Comparison of ENCODE assay signal across 11 cellular contexts in the genomic region with DNA sequence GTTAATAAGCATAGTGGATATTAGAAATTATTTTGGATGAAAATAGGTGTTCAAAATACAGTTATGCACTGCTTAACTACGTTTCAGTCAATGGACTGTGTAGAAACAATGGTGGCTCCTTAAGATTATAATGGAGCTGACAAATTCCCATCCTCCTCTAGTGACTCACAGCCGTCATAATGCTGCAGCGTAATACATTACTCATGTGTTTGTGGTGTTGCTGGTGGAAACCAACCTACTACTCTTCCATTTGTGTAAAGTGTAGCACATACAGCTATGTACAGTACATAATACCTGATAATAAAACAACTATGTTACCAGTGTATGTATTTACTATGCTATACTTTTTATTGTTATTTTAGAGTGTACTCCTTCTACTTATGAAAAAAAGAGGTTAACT.
DNase-seq lines count a peak whose midpoint lies in the region; ATAC-seq and TF ChIP-seq lines count a peak whose summit lies in the region.
"Had no signal": no experiment of that assay in that cellular context is flagged by ENCODE, and none has a peak within 500 bp of the region (broad histone marks: within the 10 kb centered on the region; RNA-seq: fewer than 3 reads in every experiment).

No MANE protein-coding gene starts in this region.

- H3K4me3 ChIP-seq in dorsolateral prefrontal cortex (no peak overlapping the region), coronary artery (no peak overlapping the region), suprapubic skin (no peak overlapping the region)

- H3K27ac Mint-ChIP-seq in activated T-helper 17 cell treated with anti-CD3 and anti-CD28 coated beads, Interleukin-2, amount 50 U/mL, for 72 hours: peak overlapping the region; percentile 77

- no peak for TF ChIP-seq POLR2A in suprapubic skin (IDR thresholded peaks at IDR 0.05)

- H3K4me3 Mint-ChIP-seq in activated T-helper 17 cell treated with anti-CD3 and anti-CD28 coated beads, Interleukin-2, amount 50 U/mL, for 72 hours: no peak overlapping the region
- H3K4me3 Mint-ChIP-seq: stimulated activated memory B cell treated with anti-CD40 and anti-IgM and Interleukin-4, amounts not matched to agents 10 μg/mL and 1 μg/mL and 100 μg/mL, for 72 hours had no signal

- no peaks in the 10 kb centered on the region for H3K4me1 ChIP-seq in suprapubic skin

- 66% methylated on average over 3 of the region's 3 CpGs for whole genome bisulfite sequencing in suprapubic skin

- intact Hi-C loops in dorsolateral prefrontal cortex (cut with DNase I): loop anchor here (5.0 to 10.0 kb wide), 2 partner anchors 107 to 214 kb away; a partner anchor contains a TSS

- H3K36me3 Mint-ChIP-seq in activated T-helper 17 cell treated with anti-CD3 and anti-CD28 coated beads, Interleukin-2, amount 50 U/mL, for 72 hours (ENCODE audit: low read depth): no peaks in the 10 kb centered on the region

- H3K27ac ChIP-seq in dorsolateral prefrontal cortex (no peak overlapping the region), coronary artery (no peak overlapping the region), suprapubic skin (no peak overlapping the region)

- H3K27me3 Mint-ChIP-seq in activated T-helper 17 cell treated with anti-CD3 and anti-CD28 coated beads, Interleukin-2, amount 50 U/mL, for 72 hours: peaks cover 6% of the 10 kb centered on the region
- H3K27me3 Mint-ChIP-seq: stimulated activated memory B cell treated with anti-CD40 and anti-IgM and Interleukin-4, amounts not matched to agents 10 μg/mL and 1 μg/mL and 100 μg/mL, for 72 hours had no signal

- peak; percentile 94 for ATAC-seq in activated T-helper 17 cell treated with anti-CD3 and anti-CD28 coated beads, Interleukin-2, amount 50 U/mL, for 72 hours (replicated peaks)
- ATAC-seq: stimulated activated memory B cell treated with anti-CD40 and anti-IgM and Interleukin-4, amounts not matched to agents 10 μg/mL and 1 μg/mL and 100 μg/mL, for 72 hours had no signal

- DNase-seq in AG08396 (ENCODE audit: low spot score): peak; percentile 68
- peak; percentile 94 for DNase-seq in HCEC 1CT
- DNase-seq in iris pigment epithelial cell (ENCODE audit: low read depth): peak; percentile 98
- no peak for DNase-seq in GM20000 (ENCODE audit: low spot score)
- no peak for DNase-seq in dorsolateral prefrontal cortex
- no peak for DNase-seq in coronary artery (ENCODE audit: low spot score)
- no peak for DNase-seq in suprapubic skin (ENCODE audit: low spot score in 2 of 2)
- DNase-seq: activated CD4-positive, alpha-beta T cell treated with anti-CD3 and anti-CD28 coated beads, Interleukin-2, amount 50 U/mL, for 48 hours; NCI-H1092 treated with DMSO at 0.1 percent for 48 hours had no signal

- H3K9me3 ChIP-seq in suprapubic skin: no peaks in the 10 kb centered on the region

- TF ChIP-seq CTCF in GM20000 (IDR thresholded peaks at IDR 0.05; ENCODE audit: extremely low read depth, missing control alignments) (no peak), dorsolateral prefrontal cortex (IDR thresholded peaks at IDR 0.05 in 54 of 56, conservative IDR thresholded peaks at IDR 0.05 in 2 of 56; ENCODE audit: low read depth in 1 of 56, partially characterized antibody in 56 of 56) (no peak), coronary artery (IDR thresholded peaks at IDR 0.05) (no peak), suprapubic skin (IDR thresholded peaks at IDR 0.05) (no peak)

- no peak for TF ChIP-seq EP300 in suprapubic skin (IDR thresholded peaks at IDR 0.05)

- H3K4me1 Mint-ChIP-seq in activated T-helper 17 cell treated with anti-CD3 and anti-CD28 coated beads, Interleukin-2, amount 50 U/mL, for 72 hours: no peaks in the 10 kb centered on the region

- no peaks in the 10 kb centered on the region for H3K27me3 ChIP-seq in dorsolateral prefrontal cortex
- no peaks in the 10 kb centered on the region for H3K27me3 ChIP-seq in suprapubic skin

- no peaks in the 10 kb centered on the region for H3K9me3 Mint-ChIP-seq in activated T-helper 17 cell treated with anti-CD3 and anti-CD28 coated beads, Interleukin-2, amount 50 U/mL, for 72 hours
- H3K9me3 Mint-ChIP-seq: stimulated activated memory B cell treated with anti-CD40 and anti-IgM and Interleukin-4, amounts not matched to agents 10 μg/mL and 1 μg/mL and 100 μg/mL, for 72 hours had no signal

- H3K36me3 ChIP-seq in suprapubic skin: no peaks in the 10 kb centered on the region

Comparison
In these comparisons a context has a peak if more than half of its experiments do, and no peak if none do; other contexts are left out.
1. DNase-seq: peak in AG08396 (single experiment), HCEC 1CT (single experiment) and iris pigment epithelial cell (single experiment); none in GM20000 (single experiment), dorsolateral prefrontal cortex (0 of 10), coronary artery (single experiment) and suprapubic skin (0 of 2).